ENCODE assay signal across 8 cellular contexts in the genomic region with DNA sequence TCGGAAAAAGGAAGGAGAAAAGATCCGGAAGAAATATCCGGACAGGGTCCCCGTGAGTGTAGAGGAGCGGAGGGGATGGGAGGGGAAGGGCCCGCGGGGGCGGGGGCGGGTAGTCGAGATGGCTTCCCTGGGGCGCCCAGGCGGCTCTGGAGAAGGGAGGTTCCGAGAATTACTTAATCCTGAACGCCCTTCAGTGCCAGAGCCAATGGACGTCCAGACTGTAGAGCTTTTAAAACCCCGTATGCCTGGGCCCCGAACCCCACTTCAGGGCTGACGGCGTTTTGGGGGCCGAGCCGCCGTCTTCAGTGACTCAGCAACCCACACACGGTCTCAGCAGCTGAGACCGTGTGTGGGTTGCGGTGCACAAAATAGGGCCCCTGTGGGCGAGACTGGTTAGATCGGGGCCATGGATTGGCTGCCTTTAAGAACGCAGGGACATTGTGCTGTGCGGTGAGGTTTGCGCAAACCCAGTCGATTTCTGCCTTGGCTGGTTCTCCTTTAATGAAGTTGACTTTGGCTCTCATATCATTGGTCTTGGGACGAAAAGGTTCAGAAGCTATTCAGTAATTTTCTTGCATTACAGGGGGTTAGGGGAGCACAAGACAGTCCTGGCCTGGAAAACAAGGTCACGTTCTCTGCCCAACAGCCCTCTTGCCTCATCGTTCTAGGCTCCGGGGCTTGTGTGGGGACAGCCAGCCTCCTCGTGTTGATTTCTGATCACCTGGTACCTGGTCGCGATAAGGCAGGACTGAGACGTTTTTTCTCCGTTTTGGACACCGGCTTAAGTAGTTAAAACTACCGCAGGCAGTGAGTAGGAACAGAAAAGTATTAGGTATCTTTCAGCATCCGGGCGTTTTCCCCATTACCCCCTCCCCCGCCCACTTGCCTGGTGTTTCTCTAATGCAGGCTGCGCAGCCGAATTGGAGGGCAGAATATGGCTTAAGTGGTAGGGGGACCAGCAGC. TPM values are rescaled to one million over a fixed set of nuclear protein-coding genes. Genes with fewer than 3 reads are reported as not detected.
A peak's percentile ranks its signal among the peaks of the same experiment; 100 is the strongest.
DNase-seq lines count a peak whose midpoint lies in the region; ATAC-seq and TF ChIP-seq lines count a peak whose summit lies in the region.

No MANE protein-coding gene starts in this region.

- H3K4me1 ChIP-seq in OCI-LY7 (ENCODE audit: insufficient read depth, low read length, poor library complexity, severe bottlenecking) (peaks cover 17% of the 10 kb centered on the region), mucosa of stomach (ENCODE audit: control insufficient read depth, insufficient read depth, low read length) (peaks cover 12% of the 10 kb centered on the region)

- no peak for TF ChIP-seq CTCF in OCI-LY7 (conservative IDR thresholded peaks at IDR 0.05; ENCODE audit: low read length)

- POLR2A ChIA-PET in OCI-LY7 (lab: Charles Lee): interaction anchor here (0.7 to 5.9 kb wide), 15 partner anchors 8 to 188 kb away, joined by 3 to 59 read pairs (median 4); partner anchors contain the start of gene OLR1

- ATAC-seq in HG03066 (IDR thresholded peaks at IDR 0.05; ENCODE audit: low read depth, unreplicated experiment): peak; percentile 46
- peak; percentile 48 for ATAC-seq in esophagus mucosa

- H3K9me3 ChIP-seq in OCI-LY7 (ENCODE audit: low read length) (no peaks in the 10 kb centered on the region), mucosa of stomach (ENCODE audit: control insufficient read depth, low read length) (no peaks in the 10 kb centered on the region)

- no TSS peak for BruUV-seq in OCI-LY7 (replicated peaks; lab: Mats Ljungman, UMichigan)

- H3K4me3 ChIP-seq in OCI-LY7 (ENCODE audit: low read depth, low read length, poor library complexity, severe bottlenecking) (peak overlapping the region; percentile 98), mucosa of stomach (ENCODE audit: low read length) (peak overlapping the region; percentile 89)

- CTCF ChIA-PET in OCI-LY7 (lab: Charles Lee; ENCODE audit: unreplicated experiment): interaction anchor here (0.6 to 1.3 kb wide), 3 partner anchors 9 to 60 kb away, joined by 3 read pairs; no protein-coding TSS in a partner anchor

- H3K79me2 ChIP-seq in OCI-LY7 (ENCODE audit: insufficient read depth, low read depth, low read length): peaks cover 50% of the 10 kb centered on the region

- DNase-seq in NCI-H2171 treated with DMSO at 0.1 percent for 48 hours (lab: John Stamatoyannopoulos, UW) (peak; percentile 7), NCI-H2171 (lab: John Stamatoyannopoulos, UW) (no peak), OCI-LY7 (ENCODE audit: low spot score) (peak; percentile 74)
- peak; percentile 80 for DNase-seq in activated T-cell treated with anti-CD3 and anti-CD28 coated beads, Interleukin-2, amount 50 U/mL, for 1 hour
- DNase-seq in stimulated activated CD8-positive, alpha-beta memory T cell treated with anti-CD3 and anti-CD28 coated beads, Interleukin-4, amount 100 ng/mL, for 24 hours (ENCODE audit: low read depth): peak; percentile 71

- H3K9me2 ChIP-seq in OCI-LY7 (ENCODE audit: insufficient read depth, low read length): no peaks in the 10 kb centered on the region

- peak overlapping the region; percentile 68 for H2AFZ ChIP-seq in OCI-LY7 (ENCODE audit: low read length)

- H3K36me3 ChIP-seq in OCI-LY7 (ENCODE audit: insufficient read depth, low read length) (peaks cover 39% of the 10 kb centered on the region), mucosa of stomach (ENCODE audit: control insufficient read depth, insufficient read depth, low read length) (no peaks in the 10 kb centered on the region)

- no peaks in the 10 kb centered on the region for H4K20me1 ChIP-seq in OCI-LY7 (ENCODE audit: insufficient read depth, low read length)

- peak overlapping the region; percentile 98 for H3K9ac ChIP-seq in mucosa of stomach (ENCODE audit: low read length)

- H3K4me2 ChIP-seq in OCI-LY7 (ENCODE audit: low read length): peak overlapping the region; percentile 78

- H3K27ac ChIP-seq in OCI-LY7 (ENCODE audit: low read depth, low read length, poor library complexity, severe bottlenecking): peak overlapping the region; percentile 86

- intact Hi-C loops in OCI-LY7 (cut with micrococcal nuclease; ENCODE audit: unreplicated experiment): loop anchor here (1.0 to 5.0 kb wide), 3 partner anchors 14 to 1809 kb away; no protein-coding TSS in a partner anchor

- H3K27me3 ChIP-seq in mucosa of stomach (ENCODE audit: control insufficient read depth, insufficient read depth, low read length): no peaks in the 10 kb centered on the region

RNA-seq across cellular contexts. Expression of gene GABARAPL1, which starts 0.8 kb away (rescaled TPM):
- 34.2 and 40.7 TPM in 2 replicates for total RNA-seq in OCI-LY7 (2014; rRNA removed; shearing (Covaris generic))
- total RNA-seq in OCI-LY7 (2022) (52.4 and 65.2 TPM in 2 replicates), esophagus mucosa (8.1 TPM)

RNA-seq across cellular contexts. Expression of gene TMEM52B, which starts 34.6 kb away (rescaled TPM):
- not detected in 2 replicates for total RNA-seq in OCI-LY7 (2014; rRNA removed; shearing (Covaris generic))
- total RNA-seq in OCI-LY7 (2022) (0.21 and 0.22 TPM in 2 replicates), esophagus mucosa (not detected)

RNA-seq across cellular contexts. Expression of gene OLR1, which starts 41.5 kb away (rescaled TPM):
- not detected in 2 replicates for total RNA-seq in OCI-LY7 (2014; rRNA removed; shearing (Covaris generic))
- total RNA-seq in OCI-LY7 (2022): not detected in 2 replicates
- total RNA-seq in esophagus mucosa: 0.24 TPM
